Comparison of ENCODE assay signal across 8 cellular contexts in the genomic region with DNA sequence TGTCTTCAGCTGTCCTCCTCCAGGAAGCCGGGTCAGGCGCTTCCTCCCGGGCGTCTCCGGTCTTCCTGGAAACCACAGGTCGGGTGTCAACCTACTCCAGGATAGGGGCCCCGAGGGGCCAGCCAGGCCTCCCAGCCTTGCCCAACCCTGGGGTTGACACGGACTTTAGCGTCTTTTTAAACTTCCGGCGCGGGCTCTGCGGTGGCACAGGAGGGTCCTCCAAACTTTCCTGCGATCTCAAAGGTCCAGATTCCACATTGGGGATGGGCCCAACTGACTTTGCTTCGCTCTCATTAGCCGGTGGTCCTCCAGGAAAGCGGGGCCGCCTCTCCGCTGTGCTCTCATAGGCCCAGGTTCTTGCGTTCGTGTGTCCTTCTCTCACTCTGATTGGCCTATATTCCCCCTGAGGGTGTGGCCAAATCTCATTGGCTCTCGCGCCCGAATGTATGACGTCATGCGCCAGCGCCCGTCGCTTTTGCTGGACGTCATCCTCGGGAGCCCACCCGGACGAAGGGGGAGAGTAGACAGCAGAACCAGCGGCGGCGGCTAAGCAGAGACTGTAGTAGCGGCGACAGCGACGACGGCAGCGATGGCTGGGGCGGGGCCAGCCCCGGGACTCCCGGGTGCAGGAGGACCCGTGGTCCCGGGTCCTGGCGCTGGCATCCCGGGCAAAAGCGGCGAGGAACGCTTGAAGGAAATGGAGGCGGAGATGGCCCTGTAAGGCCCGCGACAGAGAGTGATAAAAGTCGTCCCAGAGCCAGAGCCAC. TPM values are rescaled to one million over a fixed set of nuclear protein-coding genes. Genes with fewer than 3 reads are reported as not detected.
DNase-seq lines count a peak whose midpoint lies in the region; ATAC-seq and TF ChIP-seq lines count a peak whose summit lies in the region.

A gene with protein sequence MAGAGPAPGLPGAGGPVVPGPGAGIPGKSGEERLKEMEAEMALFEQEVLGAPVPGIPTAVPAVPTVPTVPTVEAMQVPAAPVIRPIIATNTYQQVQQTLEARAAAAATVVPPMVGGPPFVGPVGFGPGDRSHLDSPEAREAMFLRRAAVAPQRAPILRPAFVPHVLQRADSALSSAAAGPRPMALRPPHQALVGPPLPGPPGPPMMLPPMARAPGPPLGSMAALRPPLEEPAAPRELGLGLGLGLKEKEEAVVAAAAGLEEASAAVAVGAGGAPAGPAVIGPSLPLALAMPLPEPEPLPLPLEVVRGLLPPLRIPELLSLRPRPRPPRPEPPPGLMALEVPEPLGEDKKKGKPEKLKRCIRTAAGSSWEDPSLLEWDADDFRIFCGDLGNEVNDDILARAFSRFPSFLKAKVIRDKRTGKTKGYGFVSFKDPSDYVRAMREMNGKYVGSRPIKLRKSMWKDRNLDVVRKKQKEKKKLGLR (plus strand): TSS at position 472 of the 767 bp plus-strand sequence. CDS start 118 bp downstream, at position 590.

- peaks cover 3% of the 10 kb centered on the region for H3K36me3 ChIP-seq in kidney epithelial cell (ENCODE audit: control insufficient read depth, insufficient read depth, low read length)

- peak; percentile 93 for ATAC-seq in HG03442 (IDR thresholded peaks at IDR 0.05; ENCODE audit: unreplicated experiment)
- peak; percentile 100 for ATAC-seq in activated CD4-positive, alpha-beta T cell treated with anti-CD3 and anti-CD28 coated beads for 36 hours

- DNase-seq in Ammon's horn (ENCODE audit: low spot score) (peak; percentile 98), GM19238 (ENCODE audit: insufficient read length, low spot score) (peak; percentile 99), NCI-H524 (lab: John Stamatoyannopoulos, UW) (peak; percentile 99 to 100), choroid plexus epithelial cell (ENCODE audit: low read depth) (peak; percentile 99), kidney epithelial cell (ENCODE audit: low read depth) (peak; percentile 96)
- DNase-seq in activated CD4-positive, alpha-beta T cell treated with anti-CD3 and anti-CD28 coated beads for 36 hours = peak; percentile 97
- DNase-seq in stimulated activated CD4-positive, alpha-beta T cell treated with anti-CD3 and anti-CD28 coated beads, Interleukin-15, amount 100 ng/mL, for 48 hours (ENCODE audit: low read depth in 2 of 2) = peak; percentile 93 to 95

- H3K4me3 ChIP-seq in choroid plexus epithelial cell (ENCODE audit: low read depth, low read length) (peak within 1 kb of the TSS; percentile 96), kidney epithelial cell (ENCODE audit: low read depth, low read length) (peak within 1 kb of the TSS; percentile 100)

- H3K4me1 Mint-ChIP-seq in activated CD4-positive, alpha-beta T cell treated with anti-CD3 and anti-CD28 coated beads for 36 hours = peaks cover 12% of the 10 kb centered on the region

- peaks cover 34% of the 10 kb centered on the region for H3K36me3 Mint-ChIP-seq in activated CD4-positive, alpha-beta T cell treated with anti-CD3 and anti-CD28 coated beads for 36 hours (ENCODE audit: low read depth)

- CTCF ChIA-PET in activated CD4-positive, alpha-beta T cell treated with anti-CD3 and anti-CD28 coated beads for 36 hours (lab: Charles Lee) = interaction anchor here (0.7 kb wide), 1 partner anchor 73 kb away, joined by 3 read pairs; no protein-coding TSS in a partner anchor

- H3K27me3 Mint-ChIP-seq in activated CD4-positive, alpha-beta T cell treated with anti-CD3 and anti-CD28 coated beads for 36 hours = no peaks in the 10 kb centered on the region

- POLR2A ChIA-PET in activated CD4-positive, alpha-beta T cell treated with anti-CD3 and anti-CD28 coated beads for 36 hours (lab: Charles Lee) = interaction anchor here (0.7 to 0.8 kb wide), 2 partner anchors 16 to 292 kb away, joined by 3 read pairs; a partner anchor contains a TSS

- intact Hi-C loops in activated CD4-positive, alpha-beta T cell treated with anti-CD3 and anti-CD28 coated beads for 36 hours (cut with DNase I, micrococcal nuclease) = loop anchor here (1.0 to 5.0 kb wide), 12 partner anchors 15 to 487 kb away; a partner anchor contains a TSS

- H3K4me3 Mint-ChIP-seq in activated CD4-positive, alpha-beta T cell treated with anti-CD3 and anti-CD28 coated beads for 36 hours = peak within 1 kb of the TSS; percentile 98

- H3K27ac Mint-ChIP-seq in activated CD4-positive, alpha-beta T cell treated with anti-CD3 and anti-CD28 coated beads for 36 hours = peak within 1 kb of the TSS; percentile 98

- TF ChIP-seq CTCF in choroid plexus epithelial cell (conservative IDR thresholded peaks at IDR 0.05; ENCODE audit: low read depth, low read length) = no peak
- TF ChIP-seq CTCF in kidney epithelial cell (IDR thresholded peaks at IDR 0.05; ENCODE audit: insufficient read depth, low read length, poor library complexity, severe bottlenecking) = no peak

- H3K9me3 Mint-ChIP-seq in activated CD4-positive, alpha-beta T cell treated with anti-CD3 and anti-CD28 coated beads for 36 hours (ENCODE audit: low read depth) = no peaks in the 10 kb centered on the region

- H3K27me3 ChIP-seq in kidney epithelial cell (ENCODE audit: control insufficient read depth, insufficient read depth, low read length) = no peaks in the 10 kb centered on the region

RNA-seq across cellular contexts. Expression of the gene that starts here (rescaled TPM):
- total RNA-seq in activated CD4-positive, alpha-beta T cell treated with anti-CD3 and anti-CD28 coated beads for 36 hours = 10 to 100 TPM; 87.5 to 94.4 TPM
- total RNA-seq in kidney epithelial cell = 115 and 121 TPM in 2 replicates

Comparison
In these comparisons a context has a peak if more than half of its experiments do, and no peak if none do; other contexts are left out.
1. Peak in every context shown above with its lines: DNase-seq, ATAC-seq and H3K4me3 ChIP-seq.